In genomic region chr12:124007810-124008570, GRCh38 we compare ENCODE assay signal across 2 cellular contexts.
TF ChIP-seq lines count a peak whose summit lies in the region.

No MANE protein-coding gene starts in this region.

TF ChIP-seq in liver, 16 proteins besides CTCF, POLR2A, EP300 and RAD21:
- TF ChIP-seq ZBTB33 (IDR thresholded peaks at IDR 0.05) (no peak), REST (IDR thresholded peaks at IDR 0.05) (no peak), JUND (IDR thresholded peaks at IDR 0.05) (peak; percentile 33 to 59), HNF4A (conservative IDR thresholded peaks at IDR 0.05) (peak in 1 of 2 donors; percentile 42), NR2F2 (IDR thresholded peaks at IDR 0.05) (no peak), TAF1 (conservative IDR thresholded peaks at IDR 0.05) (no peak), RXRA (IDR thresholded peaks at IDR 0.05) (peak in 1 of 2 donors; percentile 26), FOXA2 (IDR thresholded peaks at IDR 0.05) (no peak), YY1 (IDR thresholded peaks at IDR 0.05) (no peak), HNF4G (IDR thresholded peaks at IDR 0.05) (no peak), EGR1 (IDR thresholded peaks at IDR 0.05; ENCODE audit: low read depth in 2 of 2) (no peak), MAX (IDR thresholded peaks at IDR 0.05) (no peak), ATF3 (IDR thresholded peaks at IDR 0.05) (no peak), SP1 (IDR thresholded peaks at IDR 0.05) (no peak), FOXA1 (IDR thresholded peaks at IDR 0.05) (no peak), GABPA (IDR thresholded peaks at IDR 0.05 in 1 of 2, conservative IDR thresholded peaks at IDR 0.05 in 1 of 2) (no peak)

TF ChIP-seq in HepG2, 621 proteins besides CTCF, POLR2A, EP300 and RAD21:
- TF ChIP-seq ZBTB10 (CRISPR knock-in tag; IDR thresholded peaks at IDR 0.05; ENCODE audit: borderline replicate concordance) (no peak), SMARCE1 (IDR thresholded peaks at IDR 0.05; ENCODE audit: borderline replicate concordance) (no peak), ZNF44 (CRISPR knock-in tag; IDR thresholded peaks at IDR 0.05) (no peak), E2F2 (CRISPR knock-in tag; IDR thresholded peaks at IDR 0.05; ENCODE audit: borderline replicate concordance) (no peak), ZSCAN5A (CRISPR knock-in tag; IDR thresholded peaks at IDR 0.05; ENCODE audit: borderline replicate concordance) (no peak), FOXM1 (CRISPR knock-in tag; IDR thresholded peaks at IDR 0.05) (no peak), ZNF740 (CRISPR knock-in tag; IDR thresholded peaks at IDR 0.05) (no peak), NFE2L2 (IDR thresholded peaks at IDR 0.05; ENCODE audit: low read length) (no peak), SP1 (IDR thresholded peaks at IDR 0.05) (no peak), SP1 (CRISPR knock-in tag; IDR thresholded peaks at IDR 0.05) (no peak), MBD4 (IDR thresholded peaks at IDR 0.05; ENCODE audit: borderline replicate concordance, low read length) (no peak)
